Comparison of ENCODE assay signal across 18 cellular contexts in genomic region chr4:115883862-115884261, GRCh38.
"Had no signal": no experiment of that assay in that cellular context is flagged by ENCODE, and none has a peak within 500 bp of the region (broad histone marks: within the 10 kb centered on the region; RNA-seq: fewer than 3 reads in every experiment).

No MANE protein-coding gene starts in this region.

- H3K27ac ChIP-seq: coronary artery, dorsolateral prefrontal cortex, left ventricle myocardium inferior, ovary, right atrium auricular region, sigmoid colon, skin epidermis had no signal

- H3K27me3 ChIP-seq: ovary, right atrium auricular region, sigmoid colon had no signal

- H3K4me1 ChIP-seq: left ventricle myocardium inferior, right atrium auricular region, sigmoid colon had no signal

- H3K4me1 Mint-ChIP-seq: immature natural killer cell; naive thymus-derived CD4-positive, alpha-beta T cell; nephron progenitor cell; stimulated activated naive B cell treated with anti-CD40 and anti-IgM and Interleukin-4, amounts not matched to agents 10 μg/mL and 1 μg/mL and 100 μg/mL, for 72 hours had no signal

- H3K27ac Mint-ChIP-seq: immature natural killer cell; naive thymus-derived CD4-positive, alpha-beta T cell; nephron progenitor cell; stimulated activated naive B cell treated with anti-CD40 and anti-IgM and Interleukin-4, amounts not matched to agents 10 μg/mL and 1 μg/mL and 100 μg/mL, for 72 hours had no signal

- H3K9me3 ChIP-seq: left ventricle myocardium inferior, ovary, sigmoid colon had no signal

- H3K4me3 ChIP-seq: coronary artery, dorsolateral prefrontal cortex, left ventricle myocardium inferior, lung, ovary, right atrium auricular region, sigmoid colon, skin epidermis had no signal

- H3K4me3 Mint-ChIP-seq: immature natural killer cell; naive thymus-derived CD4-positive, alpha-beta T cell; nephron progenitor cell; stimulated activated naive B cell treated with anti-CD40 and anti-IgM and Interleukin-4, amounts not matched to agents 10 μg/mL and 1 μg/mL and 100 μg/mL, for 72 hours had no signal

- H3K27me3 Mint-ChIP-seq: naive thymus-derived CD4-positive, alpha-beta T cell; stimulated activated naive B cell treated with anti-CD40 and anti-IgM and Interleukin-4, amounts not matched to agents 10 μg/mL and 1 μg/mL and 100 μg/mL, for 72 hours had no signal

- ATAC-seq: naive thymus-derived CD4-positive, alpha-beta T cell; stimulated activated naive B cell treated with anti-CD40 and anti-IgM and Interleukin-4, amounts not matched to agents 10 μg/mL and 1 μg/mL and 100 μg/mL, for 72 hours had no signal

- H3K9me3 Mint-ChIP-seq: immature natural killer cell; nephron progenitor cell; stimulated activated naive B cell treated with anti-CD40 and anti-IgM and Interleukin-4, amounts not matched to agents 10 μg/mL and 1 μg/mL and 100 μg/mL, for 72 hours had no signal

- H3K36me3 ChIP-seq: left ventricle myocardium inferior, ovary, right atrium auricular region, sigmoid colon had no signal

- H3K36me3 Mint-ChIP-seq: immature natural killer cell; naive thymus-derived CD4-positive, alpha-beta T cell; stimulated activated naive B cell treated with anti-CD40 and anti-IgM and Interleukin-4, amounts not matched to agents 10 μg/mL and 1 μg/mL and 100 μg/mL, for 72 hours had no signal

- DNase-seq: dorsolateral prefrontal cortex; effector CD8-positive, alpha-beta T cell; immature natural killer cell; left ventricle myocardium inferior; mesenchymal stem cell; naive thymus-derived CD4-positive, alpha-beta T cell; nephron progenitor cell; nucleus accumbens; ovary; sigmoid colon; stimulated activated CD4-positive, alpha-beta T cell treated with anti-CD3 and anti-CD28 coated beads, Interleukin-2, amount 100 ng/mL, for 24 hours; stimulated activated CD4-positive, alpha-beta T cell treated with anti-CD3 and anti-CD28 coated beads, Interleukin-4, amount 100 ng/mL, for 4 hours; stimulated activated naive B cell treated with anti-CD40 and anti-IgM and Interleukin-4, amounts not matched to agents 10 μg/mL and 1 μg/mL and 100 μg/mL, for 72 hours; trophoblast cell had no signal
